Comparison of ENCODE assay signal across 11 cellular contexts in the genomic region with DNA sequence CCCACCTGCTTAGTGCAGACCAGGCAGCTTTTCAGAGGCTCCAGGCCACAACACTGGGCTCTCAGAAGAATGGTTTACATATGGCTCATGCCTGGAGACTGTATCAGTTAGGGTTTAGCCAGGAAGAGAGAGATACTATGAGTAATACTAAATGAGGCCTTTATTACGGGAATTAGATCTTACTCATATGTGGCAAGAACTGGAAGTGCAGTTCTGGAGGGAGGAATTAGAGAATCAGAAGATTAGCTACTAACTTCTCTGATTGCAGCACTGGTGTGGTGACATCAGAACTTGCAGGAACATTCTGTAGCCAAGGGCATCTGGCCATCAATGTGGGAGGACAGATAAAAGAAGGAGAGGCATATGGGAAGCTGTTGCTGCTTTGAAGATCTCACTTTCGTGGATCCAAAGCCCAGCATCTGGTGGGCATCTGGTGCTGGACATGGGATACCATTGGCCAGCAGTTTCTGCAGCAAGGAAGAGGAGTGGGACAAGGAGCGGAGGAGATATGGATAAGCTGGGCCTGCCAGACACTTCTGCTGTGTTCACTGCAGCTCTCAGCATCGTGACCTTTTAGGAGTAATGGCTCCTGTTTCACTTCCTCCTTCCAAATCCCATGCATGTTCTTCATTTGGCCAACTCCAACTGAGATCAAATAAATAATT.
DNase-seq lines count a peak whose midpoint lies in the region; ATAC-seq and TF ChIP-seq lines count a peak whose summit lies in the region.
"Had no signal": no experiment of that assay in that cellular context is flagged by ENCODE, and none has a peak within 500 bp of the region (broad histone marks: within the 10 kb centered on the region; RNA-seq: fewer than 3 reads in every experiment).

No MANE protein-coding gene starts in this region.

- no peaks in the 10 kb centered on the region for H3K9me3 ChIP-seq in body of pancreas
- no peaks in the 10 kb centered on the region for H3K9me3 ChIP-seq in CD4-positive, alpha-beta T cell (ENCODE audit: control insufficient read depth, low read length)
- H3K9me3 ChIP-seq in CD8-positive, alpha-beta memory T cell (ENCODE audit: low read length) = no peaks in the 10 kb centered on the region

- no peak overlapping the region for H3K4me3 ChIP-seq in body of pancreas
- no peak overlapping the region for H3K4me3 ChIP-seq in kidney epithelial cell (ENCODE audit: low read depth, low read length)
- no peak overlapping the region for H3K4me3 ChIP-seq in CD8-positive, alpha-beta memory T cell (ENCODE audit: low read length)
- H3K4me3 ChIP-seq: A549 had no signal

- H3K4me1 ChIP-seq in body of pancreas = no peaks in the 10 kb centered on the region
- H3K4me1 ChIP-seq in CD8-positive, alpha-beta memory T cell (ENCODE audit: insufficient read depth, low read length) = no peaks in the 10 kb centered on the region
- H3K4me1 ChIP-seq: A549 had no signal

- CTCF ChIA-PET in CD4-positive, alpha-beta T cell (lab: Charles Lee) = no interaction called here
- CTCF ChIA-PET in CD8-positive, alpha-beta memory T cell (lab: Charles Lee) = no interaction called here

- intact Hi-C loops in Right ventricle myocardium inferior (cut with DNase I) (no loop called here), cardiac septum (cut with DNase I) (no loop called here), body of pancreas (cut with DNase I) (no loop called here)
- intact Hi-C loops in CD4-positive, alpha-beta T cell (cut with DNase I, micrococcal nuclease) = no loop called here

- TF ChIP-seq POLR2A in body of pancreas (IDR thresholded peaks at IDR 0.05) = no peak

- ATAC-seq in Right ventricle myocardium inferior (peak; percentile 96), body of pancreas (peak; percentile 77)
- no peak for ATAC-seq in CD4-positive, alpha-beta T cell (ENCODE audit: poor library complexity)
- ATAC-seq: A549; stimulated activated naive CD8-positive, alpha-beta T cell treated with anti-CD3 and anti-CD28 coated beads, Interleukin-15, amount 100 ng/mL, for 72 hours had no signal

- H3K27ac Mint-ChIP-seq in CD4-positive, alpha-beta T cell = no peak overlapping the region
- H3K27ac Mint-ChIP-seq in CD8-positive, alpha-beta memory T cell = no peak overlapping the region
- H3K27ac Mint-ChIP-seq: IgD-negative memory B cell; stimulated activated naive CD8-positive, alpha-beta T cell treated with anti-CD3 and anti-CD28 coated beads, Interleukin-15, amount 100 ng/mL, for 72 hours had no signal

- H3K27me3 ChIP-seq in body of pancreas (no peaks in the 10 kb centered on the region), kidney epithelial cell (ENCODE audit: control insufficient read depth, insufficient read depth, low read length) (no peaks in the 10 kb centered on the region)
- no peaks in the 10 kb centered on the region for H3K27me3 ChIP-seq in CD4-positive, alpha-beta T cell (ENCODE audit: control insufficient read depth, insufficient read depth, low read length)
- H3K27me3 ChIP-seq in CD8-positive, alpha-beta memory T cell (ENCODE audit: insufficient read depth, low read length, poor library complexity, severe bottlenecking) = no peaks in the 10 kb centered on the region

- WGBS in body of pancreas, 2 donors = 77 to 78% methylated on average over 4 of the region's 4 CpGs

- POLR2A ChIA-PET in CD4-positive, alpha-beta T cell (lab: Charles Lee) = no interaction called here
- POLR2A ChIA-PET in CD8-positive, alpha-beta memory T cell (lab: Charles Lee) = no interaction called here

- no peak overlapping the region for H3K4me3 Mint-ChIP-seq in CD4-positive, alpha-beta T cell
- H3K4me3 Mint-ChIP-seq in CD8-positive, alpha-beta memory T cell = no peak overlapping the region
- H3K4me3 Mint-ChIP-seq: IgD-negative memory B cell; stimulated activated naive CD8-positive, alpha-beta T cell treated with anti-CD3 and anti-CD28 coated beads, Interleukin-15, amount 100 ng/mL, for 72 hours had no signal

- peak; percentile 79 for DNase-seq in Right ventricle myocardium inferior (ENCODE audit: missing footprints)
- no peak for DNase-seq in cardiac septum (ENCODE audit: low spot score)
- peak in 3 of 4 donors; percentile 26 to 72 (median 34) for DNase-seq in body of pancreas
- peak; percentile 59 for DNase-seq in kidney epithelial cell (ENCODE audit: low read depth)
- DNase-seq in SHP77 treated with DMSO at 0.1 percent for 48 hours (lab: John Stamatoyannopoulos, UW) = no peak
- DNase-seq in CD4-positive, alpha-beta T cell = no peak
- DNase-seq in NCI-H1417 treated with DMSO at 0.1 percent for 48 hours (lab: John Stamatoyannopoulos, UW) = no peak
- no peak for DNase-seq in CD8-positive, alpha-beta memory T cell
- DNase-seq: stimulated activated naive CD8-positive, alpha-beta T cell treated with anti-CD3 and anti-CD28 coated beads, Interleukin-15, amount 100 ng/mL, for 72 hours had no signal

- H3K9me3 Mint-ChIP-seq in CD4-positive, alpha-beta T cell = peaks cover 19% of the 10 kb centered on the region
- peaks cover 5 to 28% (median 19%) of the 10 kb centered on the region in 5 donors for H3K9me3 Mint-ChIP-seq in CD8-positive, alpha-beta memory T cell

- H3K36me3 ChIP-seq in body of pancreas (replicated peaks in 1 of 2; ENCODE audit: insufficient read depth in 1 of 2, low read depth in 2 of 2) (no peaks in the 10 kb centered on the region), kidney epithelial cell (ENCODE audit: control insufficient read depth, insufficient read depth, low read length) (no peaks in the 10 kb centered on the region)
- no peaks in the 10 kb centered on the region for H3K36me3 ChIP-seq in CD8-positive, alpha-beta memory T cell (ENCODE audit: insufficient read depth, low read length)

- no peaks in the 10 kb centered on the region for H3K27me3 Mint-ChIP-seq in CD4-positive, alpha-beta T cell
- H3K27me3 Mint-ChIP-seq in CD8-positive, alpha-beta memory T cell = no peaks in the 10 kb centered on the region
- H3K27me3 Mint-ChIP-seq: IgD-negative memory B cell; stimulated activated naive CD8-positive, alpha-beta T cell treated with anti-CD3 and anti-CD28 coated beads, Interleukin-15, amount 100 ng/mL, for 72 hours had no signal

- peak overlapping the region in 1 of 4 donors; percentile 41 for H3K27ac ChIP-seq in body of pancreas
- H3K27ac ChIP-seq in CD4-positive, alpha-beta T cell (ENCODE audit: low read depth, low read length) = no peak overlapping the region
- H3K27ac ChIP-seq in CD8-positive, alpha-beta memory T cell (ENCODE audit: low read depth, low read length) = no peak overlapping the region
- H3K27ac ChIP-seq: A549 had no signal

- TF ChIP-seq CTCF in body of pancreas (IDR thresholded peaks at IDR 0.05) = peak in 1 of 7 experiments; percentile 6
- TF ChIP-seq CTCF in kidney epithelial cell (IDR thresholded peaks at IDR 0.05; ENCODE audit: insufficient read depth, low read length, poor library complexity, severe bottlenecking) = no peak
- TF ChIP-seq CTCF in CD4-positive, alpha-beta T cell (IDR thresholded peaks at IDR 0.05) = no peak

- no peaks in the 10 kb centered on the region for H3K4me1 Mint-ChIP-seq in CD4-positive, alpha-beta T cell (ENCODE audit: low read depth)
- no peaks in the 10 kb centered on the region for H3K4me1 Mint-ChIP-seq in CD8-positive, alpha-beta memory T cell
- H3K4me1 Mint-ChIP-seq: IgD-negative memory B cell; stimulated activated naive CD8-positive, alpha-beta T cell treated with anti-CD3 and anti-CD28 coated beads, Interleukin-15, amount 100 ng/mL, for 72 hours had no signal

- H3K36me3 Mint-ChIP-seq in CD4-positive, alpha-beta T cell (ENCODE audit: low read depth) = no peaks in the 10 kb centered on the region
- H3K36me3 Mint-ChIP-seq in CD8-positive, alpha-beta memory T cell = peaks cover 0 to 2% (median 0%) of the 10 kb centered on the region in 3 donors

Comparison
In these comparisons a context has a peak if more than half of its experiments do, and no peak if none do; other contexts are left out.
1. DNase-seq: peak in Right ventricle myocardium inferior (single experiment), body of pancreas (3 of 4) and kidney epithelial cell (single experiment); none in cardiac septum (single experiment), SHP77 treated with DMSO at 0.1 percent for 48 hours (single experiment), CD4-positive, alpha-beta T cell (0 of 10), NCI-H1417 treated with DMSO at 0.1 percent for 48 hours (single experiment) and CD8-positive, alpha-beta memory T cell (0 of 5).